ENCODE assay signal across 8 cellular contexts in genomic region chr22:42644422-42645340, GRCh38. TPM values are rescaled to one million over a fixed set of nuclear protein-coding genes. Genes with fewer than 3 reads are reported as not detected.
A peak's percentile ranks its signal among the peaks of the same experiment; 100 is the strongest.
DNase-seq lines count a peak whose midpoint lies in the region; ATAC-seq, FAIRE-seq and TF ChIP-seq lines count a peak whose summit lies in the region.

No MANE protein-coding gene starts in this region.

- H3K36me3 Mint-ChIP-seq in immature natural killer cell = no peaks in the 10 kb centered on the region
- peaks cover 6% of the 10 kb centered on the region for H3K36me3 Mint-ChIP-seq in stimulated activated memory B cell treated with anti-CD40 and anti-IgM and Interleukin-4, amounts not matched to agents 10 μg/mL and 1 μg/mL and 100 μg/mL, for 72 hours

- H3K4me3 Mint-ChIP-seq in immature natural killer cell = no peak overlapping the region
- peak overlapping the region; percentile 29 for H3K4me3 Mint-ChIP-seq in stimulated activated memory B cell treated with anti-CD40 and anti-IgM and Interleukin-4, amounts not matched to agents 10 μg/mL and 1 μg/mL and 100 μg/mL, for 72 hours

- peaks cover 4 to 10% (median 5%) of the 10 kb centered on the region in 3 donors for H3K27me3 Mint-ChIP-seq in immature natural killer cell (ENCODE audit: low read depth in 3 of 3)
- H3K27me3 Mint-ChIP-seq in stimulated activated memory B cell treated with anti-CD40 and anti-IgM and Interleukin-4, amounts not matched to agents 10 μg/mL and 1 μg/mL and 100 μg/mL, for 72 hours = no peaks in the 10 kb centered on the region

- peaks cover 47 to 50% of the 10 kb centered on the region in 2 donors for H3K4me1 Mint-ChIP-seq in immature natural killer cell
- peaks cover 66% of the 10 kb centered on the region for H3K4me1 Mint-ChIP-seq in stimulated activated memory B cell treated with anti-CD40 and anti-IgM and Interleukin-4, amounts not matched to agents 10 μg/mL and 1 μg/mL and 100 μg/mL, for 72 hours

- no peaks in the 10 kb centered on the region for H3K9me3 Mint-ChIP-seq in immature natural killer cell
- no peaks in the 10 kb centered on the region for H3K9me3 Mint-ChIP-seq in stimulated activated memory B cell treated with anti-CD40 and anti-IgM and Interleukin-4, amounts not matched to agents 10 μg/mL and 1 μg/mL and 100 μg/mL, for 72 hours

- no peak for TF ChIP-seq CTCF in astrocyte of the spinal cord (IDR thresholded peaks at IDR 0.05; ENCODE audit: low read depth, low read length)

- no peak for ATAC-seq in stimulated activated memory B cell treated with anti-CD40 and anti-IgM and Interleukin-4, amounts not matched to agents 10 μg/mL and 1 μg/mL and 100 μg/mL, for 72 hours
- no peak for ATAC-seq in activated CD4-positive, CD25-positive, alpha-beta regulatory T cell treated with anti-CD3 and anti-CD28 coated beads, Interleukin-2, amount 50 U/mL, for 24 hours

- no peak for TF ChIP-seq POLR2A in GM12891 (IDR thresholded peaks at IDR 0.05; ENCODE audit: low read depth, low read length)

- FAIRE-seq in GM12891 (lab: Jason Lieb, UNC) = peak; percentile 55

- in situ Hi-C loops in astrocyte of the spinal cord (cut with HindIII; ENCODE audit: low sequenced_read_pairs) = no loop called here

- no peak for DNase-seq in GM12891 (ENCODE audit: insufficient read length, low spot score)
- peak; percentile 23 for DNase-seq in astrocyte of the spinal cord (ENCODE audit: low read depth, low spot score)
- no peak for DNase-seq in immature natural killer cell
- DNase-seq in NCI-H146 (lab: John Stamatoyannopoulos, UW) = no peak
- no peak for DNase-seq in NCI-H446 treated with DMSO at 0.1 percent for 48 hours (lab: John Stamatoyannopoulos, UW)
- DNase-seq in SHP77 (lab: John Stamatoyannopoulos, UW) = no peak

- peak overlapping the region in 4 of 6 donors; percentile 0 to 61 (median 6) for H3K27ac Mint-ChIP-seq in immature natural killer cell
- peak overlapping the region; percentile 85 for H3K27ac Mint-ChIP-seq in stimulated activated memory B cell treated with anti-CD40 and anti-IgM and Interleukin-4, amounts not matched to agents 10 μg/mL and 1 μg/mL and 100 μg/mL, for 72 hours

- no peak overlapping the region for H3K4me3 ChIP-seq in astrocyte of the spinal cord (ENCODE audit: low read depth, low read length)

TF ChIP-seq in GM12891, 5 proteins besides CTCF, POLR2A, EP300 and RAD21:
- TF ChIP-seq SPI1 (IDR thresholded peaks at IDR 0.05; ENCODE audit: low read depth, low read length) (no peak), POLR2AphosphoS5 (IDR thresholded peaks at IDR 0.05; ENCODE audit: low read depth, low read length) (no peak), PAX5 (IDR thresholded peaks at IDR 0.05; ENCODE audit: insufficient read depth, low read length, severe bottlenecking) (no peak), TAF1 (IDR thresholded peaks at IDR 0.05; ENCODE audit: low read depth, low read length) (no peak), POU2F2 (IDR thresholded peaks at IDR 0.05; ENCODE audit: low read depth, low read length) (no peak)

RNA-seq across cellular contexts. Expression of gene ATP5MGL, which starts 4.3 kb away (rescaled TPM):
- not detected for polyA plus RNA-seq in GM12891 (2012; ENCODE audit: low read depth, missing spikeins)
- polyA plus RNA-seq in immature natural killer cell = under 1 TPM in 1 of 3 donors, not detected in 2; 0.35 TPM

RNA-seq across cellular contexts. Expression of gene CYB5R3, which starts 4.5 kb away (rescaled TPM):
- polyA plus RNA-seq in GM12891 (2012; ENCODE audit: low read depth, missing spikeins) = 87.7 TPM
- polyA plus RNA-seq in immature natural killer cell = 100 to 1,000 TPM in 1 of 3 donors, 10 to 100 TPM in 2; 52.2 to 117 (median 77.7) TPM

RNA-seq across cellular contexts. Expression of gene POLDIP3, which starts 30.0 kb away (rescaled TPM):
- polyA plus RNA-seq in GM12891 (2012; ENCODE audit: low read depth, missing spikeins) = 40.1 TPM
- polyA plus RNA-seq in immature natural killer cell = 10 to 100 TPM; 54.4 to 77.2 (median 73.6) TPM
